Comparison of ENCODE assay signal across 1 cellular context in the genomic region with DNA sequence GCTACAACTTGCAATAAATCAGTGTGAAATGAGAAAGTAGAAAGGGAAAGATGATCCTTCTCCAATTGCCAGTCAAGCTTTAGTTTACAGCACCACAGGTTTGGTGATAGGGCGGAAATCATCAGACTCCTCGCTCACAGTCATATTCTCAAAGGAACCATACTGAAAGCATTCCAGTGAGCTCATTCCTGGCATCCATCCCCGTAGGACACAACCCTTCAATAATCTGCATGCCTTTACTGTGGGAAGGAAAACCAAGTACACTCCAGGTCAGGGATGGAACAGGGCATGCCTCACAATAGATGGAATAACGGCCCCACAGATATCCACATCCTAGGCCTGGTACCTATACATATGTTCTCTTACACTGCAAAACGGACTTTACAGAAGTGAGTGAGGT.
TF ChIP-seq lines count a peak whose summit lies in the region.

No MANE protein-coding gene starts in this region.

TF ChIP-seq in GM12878, 131 proteins besides CTCF, POLR2A, EP300 and RAD21 (continued from another document):
- TF ChIP-seq, protein P1, sequence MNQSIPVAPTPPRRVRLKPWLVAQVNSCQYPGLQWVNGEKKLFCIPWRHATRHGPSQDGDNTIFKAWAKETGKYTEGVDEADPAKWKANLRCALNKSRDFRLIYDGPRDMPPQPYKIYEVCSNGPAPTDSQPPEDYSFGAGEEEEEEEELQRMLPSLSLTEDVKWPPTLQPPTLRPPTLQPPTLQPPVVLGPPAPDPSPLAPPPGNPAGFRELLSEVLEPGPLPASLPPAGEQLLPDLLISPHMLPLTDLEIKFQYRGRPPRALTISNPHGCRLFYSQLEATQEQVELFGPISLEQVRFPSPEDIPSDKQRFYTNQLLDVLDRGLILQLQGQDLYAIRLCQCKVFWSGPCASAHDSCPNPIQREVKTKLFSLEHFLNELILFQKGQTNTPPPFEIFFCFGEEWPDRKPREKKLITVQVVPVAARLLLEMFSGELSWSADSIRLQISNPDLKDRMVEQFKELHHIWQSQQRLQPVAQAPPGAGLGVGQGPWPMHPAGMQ (IDR thresholded peaks at IDR 0.05; ENCODE audit: borderline replicate concordance) = no peak
- TF ChIP-seq CBX5 (IDR thresholded peaks at IDR 0.05; ENCODE audit: low read depth) = no peak
